In genomic region chr13:43652751-43653150, GRCh38 we compare ENCODE assay signal across 24 cellular contexts.
"Had no signal": no experiment of that assay in that cellular context is flagged by ENCODE, and none has a peak within 500 bp of the region (broad histone marks: within the 10 kb centered on the region; RNA-seq: fewer than 3 reads in every experiment).

No MANE protein-coding gene starts in this region.

- H3K79me2 ChIP-seq: hepatocyte had no signal

- H3K27me3 ChIP-seq: hepatocyte, neutrophil, spleen, tibial artery, upper lobe of left lung, uterus had no signal

- H3K9me3 Mint-ChIP-seq: endodermal cell; natural killer cell treated with Interleukin-12 subunit alpha and Interleukin-12 subunit beta and Interleukin-15 and Interleukin-18, amount 100 ng/mL, for 72 hours; stimulated activated memory B cell treated with anti-CD40 and anti-IgM and Interleukin-4, amounts not matched to agents 10 μg/mL and 1 μg/mL and 100 μg/mL, for 72 hours; stimulated activated naive CD8-positive, alpha-beta T cell treated with anti-CD3 and anti-CD28 coated beads, Interleukin-15, Interleukin-2, amounts not matched to agents 100 ng/mL and 50 ng/mL, for 24 hours had no signal

- H3K4me2 ChIP-seq: hepatocyte had no signal

- H3K4me1 ChIP-seq: psoas muscle, spleen, tibial artery, upper lobe of left lung, uterus had no signal

- H3K27ac Mint-ChIP-seq: endodermal cell; natural killer cell treated with Interleukin-12 subunit alpha and Interleukin-12 subunit beta and Interleukin-15 and Interleukin-18, amount 100 ng/mL, for 72 hours; stimulated activated memory B cell treated with anti-CD40 and anti-IgM and Interleukin-4, amounts not matched to agents 10 μg/mL and 1 μg/mL and 100 μg/mL, for 72 hours; stimulated activated naive CD8-positive, alpha-beta T cell treated with anti-CD3 and anti-CD28 coated beads, Interleukin-15, Interleukin-2, amounts not matched to agents 100 ng/mL and 50 ng/mL, for 24 hours had no signal

- H3K4me3 Mint-ChIP-seq: endodermal cell; natural killer cell treated with Interleukin-12 subunit alpha and Interleukin-12 subunit beta and Interleukin-15 and Interleukin-18, amount 100 ng/mL, for 72 hours; stimulated activated memory B cell treated with anti-CD40 and anti-IgM and Interleukin-4, amounts not matched to agents 10 μg/mL and 1 μg/mL and 100 μg/mL, for 72 hours; stimulated activated naive CD8-positive, alpha-beta T cell treated with anti-CD3 and anti-CD28 coated beads, Interleukin-15, Interleukin-2, amounts not matched to agents 100 ng/mL and 50 ng/mL, for 24 hours had no signal

- H3K4me3 ChIP-seq: hepatocyte, lung, psoas muscle, spleen, tibial artery, upper lobe of left lung, uterus had no signal

- H3K36me3 Mint-ChIP-seq: natural killer cell treated with Interleukin-12 subunit alpha and Interleukin-12 subunit beta and Interleukin-15 and Interleukin-18, amount 100 ng/mL, for 72 hours; stimulated activated memory B cell treated with anti-CD40 and anti-IgM and Interleukin-4, amounts not matched to agents 10 μg/mL and 1 μg/mL and 100 μg/mL, for 72 hours had no signal

- DNase-seq: effector CD4-positive, alpha-beta T cell; endodermal cell; foreskin melanocyte; head of caudate nucleus; kidney; left cardiac atrium; left ventricle myocardium superior; mesenchymal stem cell; midbrain; psoas muscle; retina; spleen; stimulated activated CD4-positive, alpha-beta T cell treated with anti-CD3 and anti-CD28 coated beads, Interleukin-15, amount 100 ng/mL, for 24 hours; stimulated activated CD4-positive, alpha-beta T cell treated with anti-CD3 and anti-CD28 coated beads, Interleukin-1b, Interleukin-23, amount 100 ng/mL, for 48 hours; stimulated activated CD4-positive, alpha-beta T cell treated with anti-CD3 and anti-CD28 coated beads, Interleukin-4, amount 100 ng/mL, for 24 hours; tibial artery; upper lobe of left lung; uterus had no signal

- H3K9me3 ChIP-seq: neutrophil, psoas muscle, spleen, tibial artery, upper lobe of left lung, uterus had no signal

- H3K27ac ChIP-seq: hepatocyte, neutrophil, psoas muscle, spleen, tibial artery, upper lobe of left lung, uterus had no signal

- H3K36me3 ChIP-seq: neutrophil, spleen, tibial artery, upper lobe of left lung, uterus had no signal

- H3K4me1 Mint-ChIP-seq: endodermal cell; stimulated activated memory B cell treated with anti-CD40 and anti-IgM and Interleukin-4, amounts not matched to agents 10 μg/mL and 1 μg/mL and 100 μg/mL, for 72 hours had no signal

- H2AFZ ChIP-seq: hepatocyte had no signal

- H3K27me3 Mint-ChIP-seq: stimulated activated memory B cell treated with anti-CD40 and anti-IgM and Interleukin-4, amounts not matched to agents 10 μg/mL and 1 μg/mL and 100 μg/mL, for 72 hours; stimulated activated naive CD8-positive, alpha-beta T cell treated with anti-CD3 and anti-CD28 coated beads, Interleukin-15, Interleukin-2, amounts not matched to agents 100 ng/mL and 50 ng/mL, for 24 hours had no signal
